Comparison of ENCODE assay signal across 24 cellular contexts in genomic region chr14:89508863-89509262, GRCh38.
DNase-seq lines count a peak whose midpoint lies in the region; ATAC-seq, FAIRE-seq and TF ChIP-seq lines count a peak whose summit lies in the region.
"Had no signal": no experiment of that assay in that cellular context is flagged by ENCODE, and none has a peak within 500 bp of the region (broad histone marks: within the 10 kb centered on the region; RNA-seq: fewer than 3 reads in every experiment).

No MANE protein-coding gene starts in this region.

- peaks cover 0 to 50% of the 10 kb centered on the region in 2 experiments; a peak in 2 of 4 replicates for H3K79me2 ChIP-seq in H1 (ENCODE audit: control insufficient read depth in 1 of 2, insufficient read depth in 2 of 2, low read length in 2 of 2)

- H2BK12ac ChIP-seq in H1 (ENCODE audit: low read depth, low read length): no peak overlapping the region

- no peaks in the 10 kb centered on the region for H3K27me3 ChIP-seq in H1 (replicated peaks in 1 of 4; ENCODE audit: control insufficient read depth in 3 of 4, extremely low read depth in 1 of 4, insufficient read depth in 3 of 4, low read length in 3 of 4)
- H3K27me3 ChIP-seq in aorta (ENCODE audit: control insufficient read depth in 1 of 2, insufficient read depth in 2 of 2, low read length in 1 of 2): no peaks in the 10 kb centered on the region
- H3K27me3 ChIP-seq: adrenal gland, cardiac muscle cell had no signal

- intact Hi-C loops in activated CD4-positive, alpha-beta memory T cell treated with anti-CD3 and anti-CD28 coated beads for 36 hours (cut with micrococcal nuclease): no loop called here
- intact Hi-C loops in aorta (cut with DNase I): no loop called here

- TF ChIP-seq CTCF in H1 (IDR thresholded peaks at IDR 0.05; ENCODE audit: control extremely low read depth in 1 of 3, insufficient read depth in 1 of 3, low read depth in 1 of 3, low read length in 3 of 3): no peak

- no peak overlapping the region for H3K23ac ChIP-seq in H1 (ENCODE audit: insufficient read length)

- no peaks in the 10 kb centered on the region for H3K9me3 Mint-ChIP-seq in stimulated activated naive CD8-positive, alpha-beta T cell treated with anti-CD3 and anti-CD28 coated beads, Interleukin-15, Interleukin-2, amounts not matched to agents 100 ng/mL and 50 ng/mL, for 24 hours
- H3K9me3 Mint-ChIP-seq in activated CD4-positive, alpha-beta memory T cell treated with anti-CD3 and anti-CD28 coated beads for 36 hours: no peaks in the 10 kb centered on the region
- H3K9me3 Mint-ChIP-seq: mesothelial cell of epicardium had no signal

- H4K91ac ChIP-seq in H1 (replicated peaks; ENCODE audit: insufficient read length, low read length): no peak overlapping the region

- no peak for DNase-seq in stimulated activated naive CD8-positive, alpha-beta T cell treated with anti-CD3 and anti-CD28 coated beads, Interleukin-15, Interleukin-2, amounts not matched to agents 100 U/mL and 50 U/mL, for 24 hours
- no peak for DNase-seq in activated CD4-positive, alpha-beta memory T cell treated with anti-CD3 and anti-CD28 coated beads for 36 hours
- DNase-seq in H1 (ENCODE audit: low read depth in 1 of 2, low spot score in 2 of 2): no peak
- DNase-seq in aorta: peak in 1 of 2 donors; percentile 43
- no peak for DNase-seq in kidney glomerular epithelial cell (lab: John Stamatoyannopoulos, UW)
- DNase-seq: activated CD4-positive, alpha-beta T cell treated with anti-CD3 and anti-CD28 coated beads for 48 hours; activated T-cell treated with anti-CD3 and anti-CD28 coated beads for 4 hours; adrenal gland; dermis blood vessel endothelial cell; DND-41; Karpas-422; NCI-H2029; stimulated activated CD4-positive, alpha-beta T cell treated with anti-CD3 and anti-CD28 coated beads, Interleukin-1b, Interleukin-23, amount 100 ng/mL, for 48 hours; stimulated activated naive CD4-positive, alpha-beta T cell had no signal

- H3K14ac ChIP-seq in H1 (ENCODE audit: insufficient read length): no peak overlapping the region

- H3K36me3 Mint-ChIP-seq in stimulated activated naive CD8-positive, alpha-beta T cell treated with anti-CD3 and anti-CD28 coated beads, Interleukin-15, Interleukin-2, amounts not matched to agents 100 ng/mL and 50 ng/mL, for 24 hours (ENCODE audit: low read depth): peaks cover 10% of the 10 kb centered on the region
- H3K36me3 Mint-ChIP-seq in activated CD4-positive, alpha-beta memory T cell treated with anti-CD3 and anti-CD28 coated beads for 36 hours: peaks cover 2% of the 10 kb centered on the region

- no peaks in the 10 kb centered on the region for H3K27me3 Mint-ChIP-seq in stimulated activated naive CD8-positive, alpha-beta T cell treated with anti-CD3 and anti-CD28 coated beads, Interleukin-15, Interleukin-2, amounts not matched to agents 100 ng/mL and 50 ng/mL, for 24 hours
- no peaks in the 10 kb centered on the region for H3K27me3 Mint-ChIP-seq in activated CD4-positive, alpha-beta memory T cell treated with anti-CD3 and anti-CD28 coated beads for 36 hours
- H3K27me3 Mint-ChIP-seq: type B pancreatic cell had no signal

- FAIRE-seq in H1 (lab: Jason Lieb, UNC): no peak
- FAIRE-seq: endothelial cell of umbilical vein, RCC 7860 had no signal

- CTCF ChIA-PET in activated CD4-positive, alpha-beta memory T cell treated with anti-CD3 and anti-CD28 coated beads for 36 hours (lab: Charles Lee): no interaction called here
- CTCF ChIA-PET in H1 (lab: Charles Lee; ENCODE audit: partially characterized antibody): interaction anchor here (0.6 kb wide), 1 partner anchor 41 kb away, joined by 6 read pairs; no protein-coding TSS in a partner anchor

- H3K27ac Mint-ChIP-seq in stimulated activated naive CD8-positive, alpha-beta T cell treated with anti-CD3 and anti-CD28 coated beads, Interleukin-15, Interleukin-2, amounts not matched to agents 100 ng/mL and 50 ng/mL, for 24 hours: peak overlapping the region; percentile 50
- peak overlapping the region; percentile 65 for H3K27ac Mint-ChIP-seq in activated CD4-positive, alpha-beta memory T cell treated with anti-CD3 and anti-CD28 coated beads for 36 hours
- H3K27ac Mint-ChIP-seq: mesothelial cell of epicardium, type B pancreatic cell had no signal

- H3K4ac ChIP-seq in H1 (replicated peaks; ENCODE audit: insufficient read length, low read depth, low read length): no peak overlapping the region

- ATAC-seq in stimulated activated naive CD8-positive, alpha-beta T cell treated with anti-CD3 and anti-CD28 coated beads, Interleukin-15, Interleukin-2, amounts not matched to agents 100 U/mL and 50 U/mL, for 24 hours: no peak
- ATAC-seq in aorta (ENCODE audit: low FRiP score) (peak; percentile 29), HG03439 (IDR thresholded peaks at IDR 0.05; ENCODE audit: unreplicated experiment) (no peak), GM21390 (IDR thresholded peaks at IDR 0.05; ENCODE audit: unreplicated experiment) (no peak)

- no peak overlapping the region for H2BK15ac ChIP-seq in H1 (ENCODE audit: low read length)

- H4K5ac ChIP-seq in H1 (ENCODE audit: insufficient read length, low read depth, low read length): no peak overlapping the region

- no peak for TF ChIP-seq RAD21 in H1 (IDR thresholded peaks at IDR 0.05 in 1 of 2, conservative IDR thresholded peaks at IDR 0.05 in 1 of 2; ENCODE audit: low read depth in 2 of 2, low read length in 2 of 2)

- no peak overlapping the region for H2AK5ac ChIP-seq in H1 (ENCODE audit: low read depth, low read length)

- POLR2A ChIA-PET in activated CD4-positive, alpha-beta memory T cell treated with anti-CD3 and anti-CD28 coated beads for 36 hours (lab: Charles Lee): interaction anchor here (2.1 kb wide), 1 partner anchor 79 kb away, joined by 9 read pairs; no protein-coding TSS in a partner anchor
- POLR2A ChIA-PET in H1 (lab: Charles Lee; ENCODE audit: partially characterized antibody): no interaction called here

- no peak for TF ChIP-seq POLR2A in H1 (IDR thresholded peaks at IDR 0.05; ENCODE audit: control extremely low read depth in 1 of 2, low read depth in 2 of 2, low read length in 2 of 2)

- H4K20me1 ChIP-seq in H1 (replicated peaks in 1 of 2; ENCODE audit: control insufficient read depth in 1 of 2, insufficient read depth in 2 of 2, low read length in 2 of 2): no peaks in the 10 kb centered on the region

- H3K9ac ChIP-seq in H1 (replicated peaks in 1 of 4; ENCODE audit: extremely low read depth in 1 of 4, low read depth in 3 of 4, low read length in 3 of 4): no peak overlapping the region

- no peak overlapping the region for H2BK5ac ChIP-seq in H1 (ENCODE audit: low read depth, low read length)

- H3K4me2 ChIP-seq in H1 (ENCODE audit: insufficient read depth in 1 of 2, low read depth in 2 of 2, low read length in 2 of 2): no peak overlapping the region

- no peak overlapping the region for H3K4me3 Mint-ChIP-seq in stimulated activated naive CD8-positive, alpha-beta T cell treated with anti-CD3 and anti-CD28 coated beads, Interleukin-15, Interleukin-2, amounts not matched to agents 100 ng/mL and 50 ng/mL, for 24 hours
- H3K4me3 Mint-ChIP-seq in activated CD4-positive, alpha-beta memory T cell treated with anti-CD3 and anti-CD28 coated beads for 36 hours: no peak overlapping the region
- H3K4me3 Mint-ChIP-seq: mesothelial cell of epicardium, type B pancreatic cell had no signal

- peaks cover 3 to 8% (median 6%) of the 10 kb centered on the region in 4 experiments; a peak in 6 of 7 replicates for H3K4me1 ChIP-seq in H1 (replicated peaks in 1 of 4; ENCODE audit: control insufficient read depth in 3 of 4, insufficient read depth in 4 of 4, low read length in 3 of 4)
- H3K4me1 ChIP-seq in aorta (ENCODE audit: control insufficient read depth in 1 of 2, insufficient read depth in 2 of 2, low read length in 2 of 2): no peaks in the 10 kb centered on the region
- H3K4me1 ChIP-seq: HAP-1 had no signal

- TF ChIP-seq EP300 in H1 (IDR thresholded peaks at IDR 0.05; ENCODE audit: borderline replicate concordance in 1 of 2, low read depth in 2 of 2, low read length in 2 of 2): no peak

- no peak overlapping the region for H2AFZ ChIP-seq in H1 (ENCODE audit: low read length)

- WGBS in H1 (ENCODE audit: extremely low coverage in 1 of 2, insufficient coverage in 1 of 2, insufficient read length in 1 of 2, insufficient replicate concordance in 2 of 2, low coverage in 1 of 2, low lambda C conversion rate in 2 of 2, missing lambda C conversion rate in 1 of 2), 2 experiments: 88% methylated on average over 3 of the region's 3 CpGs; no CpG with 5 or more reads in 1 of the 2 experiments
- WGBS in aorta, 2 donors: 89 to 97% methylated on average over 3 of the region's 3 CpGs

- H2BK120ac ChIP-seq in H1 (replicated peaks; ENCODE audit: low read depth, low read length): peak overlapping the region; percentile 19

- no peaks in the 10 kb centered on the region for H3K23me2 ChIP-seq in H1 (ENCODE audit: low read depth, low read length)

- H3K18ac ChIP-seq in H1 (ENCODE audit: extremely low read depth, low read length): no peak overlapping the region

- no peaks in the 10 kb centered on the region; a peak in 1 of 4 replicates for H3K9me3 ChIP-seq in H1 (ENCODE audit: insufficient read depth in 2 of 2, low read depth in 1 of 2, low read length in 1 of 2)
- H3K9me3 ChIP-seq in aorta (ENCODE audit: control insufficient read depth, low read length): no peaks in the 10 kb centered on the region
- H3K9me3 ChIP-seq: adrenal gland, HAP-1 had no signal

- no peak overlapping the region for H4K8ac ChIP-seq in H1 (ENCODE audit: extremely low read depth, insufficient read depth, low read length)

- peaks cover 2% of the 10 kb centered on the region; the same call in 1 of the 2 replicates for H3K79me1 ChIP-seq in H1 (ENCODE audit: low read depth, low read length)

- H3K36me3 ChIP-seq in H1 (ENCODE audit: control insufficient read depth in 2 of 4, insufficient read depth in 4 of 4, low read length in 3 of 4) (peaks cover 0 to 5% (median 1%) of the 10 kb centered on the region in 4 experiments; a peak in 1 of 8 replicates), aorta (ENCODE audit: control insufficient read depth in 1 of 2, insufficient read depth in 2 of 2, low read length in 1 of 2) (no peaks in the 10 kb centered on the region)
- H3K36me3 ChIP-seq: adrenal gland, cardiac muscle cell, HAP-1 had no signal

- H3K4me1 Mint-ChIP-seq in stimulated activated naive CD8-positive, alpha-beta T cell treated with anti-CD3 and anti-CD28 coated beads, Interleukin-15, Interleukin-2, amounts not matched to agents 100 ng/mL and 50 ng/mL, for 24 hours (ENCODE audit: low read depth): peaks cover 76% of the 10 kb centered on the region
- peaks cover 76% of the 10 kb centered on the region for H3K4me1 Mint-ChIP-seq in activated CD4-positive, alpha-beta memory T cell treated with anti-CD3 and anti-CD28 coated beads for 36 hours (ENCODE audit: low read depth)
- H3K4me1 Mint-ChIP-seq: mesothelial cell of epicardium had no signal

- no peak overlapping the region for H3K27ac ChIP-seq in H1 (ENCODE audit: low read depth, low read length)
- no peak overlapping the region for H3K27ac ChIP-seq in aorta (ENCODE audit: low read depth in 1 of 2, low read length in 2 of 2)
- H3K27ac ChIP-seq: adrenal gland, cardiac muscle cell, SK-N-MC had no signal

- no peak overlapping the region for H2BK20ac ChIP-seq in H1 (ENCODE audit: low read length)

- no peak overlapping the region for H3K56ac ChIP-seq in H1 (replicated peaks; ENCODE audit: insufficient read length, low read depth, low read length)

- H3K4me3 ChIP-seq in H1 (ENCODE audit: extremely low read depth in 1 of 4, insufficient read depth in 2 of 4, low read depth in 3 of 4, low read length in 4 of 4): no peak overlapping the region
- H3K4me3 ChIP-seq in aorta (ENCODE audit: low read length in 2 of 2): no peak overlapping the region
- H3K4me3 ChIP-seq: adrenal gland, cardiac muscle cell, HAP-1, SK-N-MC had no signal
